Comparison of ENCODE assay signal across 26 cellular contexts in the genomic region with DNA sequence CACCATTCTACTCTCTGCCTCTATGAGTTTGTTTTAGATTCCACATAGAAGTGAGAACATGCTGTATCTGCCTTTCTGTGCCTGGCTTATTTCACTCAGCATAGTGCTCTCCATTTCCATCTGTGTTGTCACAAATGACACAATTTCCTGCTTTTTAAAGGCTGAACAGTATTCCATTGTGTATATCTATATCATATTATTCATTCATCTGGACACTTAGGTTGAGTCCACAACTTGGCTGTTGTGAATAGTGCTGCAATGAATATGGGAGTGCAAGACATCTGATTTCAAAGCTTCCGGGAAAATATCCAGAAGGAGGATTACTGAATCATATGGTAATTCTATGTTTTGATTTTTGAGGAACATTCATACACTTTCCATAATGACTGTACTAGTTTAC. TPM values are rescaled to one million over a fixed set of nuclear protein-coding genes. Genes with fewer than 3 reads are reported as not detected.
DNase-seq lines count a peak whose midpoint lies in the region; ATAC-seq and TF ChIP-seq lines count a peak whose summit lies in the region.
"Had no signal": no experiment of that assay in that cellular context is flagged by ENCODE, and none has a peak within 500 bp of the region (broad histone marks: within the 10 kb centered on the region; RNA-seq: fewer than 3 reads in every experiment).

No MANE protein-coding gene starts in this region.

- H3K27me3 ChIP-seq in MG63 (no peaks in the 10 kb centered on the region), dorsolateral prefrontal cortex (no peaks in the 10 kb centered on the region), ascending aorta (no peaks in the 10 kb centered on the region)
- H3K27me3 ChIP-seq: spleen, vagina had no signal

- DNase-seq in Ammon's horn (ENCODE audit: low spot score) (peak; percentile 5), MG63 (peak; percentile 23), dorsolateral prefrontal cortex (no peak), memory B cell (ENCODE audit: low spot score in 2 of 2) (no peak), LoVo (ENCODE audit: low spot score) (no peak), ascending aorta (ENCODE audit: low spot score in 2 of 2) (no peak), AG08396 (ENCODE audit: low spot score) (no peak)
- DNase-seq: activated CD4-positive, alpha-beta T cell treated with anti-CD3 and anti-CD28 coated beads for 48 hours; activated gamma-delta T cell treated with Interleukin-2 at 50 U/mL for 16 hours; anterior cingulate cortex; CD8-positive, alpha-beta memory T cell; DND-41; mucosa of descending colon; NCI-H187 treated with DMSO at 0.1 percent for 48 hours; NCI-H345; NK-92 treated with Interleukin-12 subunit alpha and Interleukin-12 subunit beta, amount 100 ng/mL, for 24 hours; psoas muscle; RPMI8226; spleen; stimulated activated CD4-positive, alpha-beta T cell treated with anti-CD3 and anti-CD28 coated beads, Interleukin-4, amount 100 ng/mL, for 4 hours; substantia nigra had no signal

- peak overlapping the region; percentile 20 for H3K27ac Mint-ChIP-seq in memory B cell

- H3K4me3 Mint-ChIP-seq in memory B cell, result no peak overlapping the region
- H3K4me3 Mint-ChIP-seq: CD8-positive, alpha-beta memory T cell; neural crest cell had no signal

- H3K4me1 Mint-ChIP-seq in memory B cell, result peaks cover 9% of the 10 kb centered on the region
- H3K4me1 Mint-ChIP-seq: neural crest cell had no signal

- H3K27me3 Mint-ChIP-seq in memory B cell, result no peaks in the 10 kb centered on the region
- H3K27me3 Mint-ChIP-seq: CD8-positive, alpha-beta memory T cell had no signal

- H3K4me3 ChIP-seq in MG63, result no peak overlapping the region
- H3K4me3 ChIP-seq in dorsolateral prefrontal cortex, result no peak overlapping the region
- no peak overlapping the region for H3K4me3 ChIP-seq in ascending aorta
- H3K4me3 ChIP-seq: K562, mucosa of descending colon, psoas muscle, spleen, vagina had no signal

- TF ChIP-seq CTCF in dorsolateral prefrontal cortex (IDR thresholded peaks at IDR 0.05 in 54 of 56, conservative IDR thresholded peaks at IDR 0.05 in 2 of 56; ENCODE audit: low read depth in 1 of 56, partially characterized antibody in 56 of 56) (no peak), ascending aorta (IDR thresholded peaks at IDR 0.05) (no peak)

- intact Hi-C loops in dorsolateral prefrontal cortex (cut with DNase I), result loop anchor here in 1 of 2 donors (10.0 kb wide), 1 partner anchor 404 kb away; no protein-coding TSS in a partner anchor
- intact Hi-C loops in ascending aorta (cut with DNase I), result no loop called here

- H3K9me3 ChIP-seq in MG63 (no peaks in the 10 kb centered on the region), ascending aorta (no peaks in the 10 kb centered on the region)
- H3K9me3 ChIP-seq: mucosa of descending colon, psoas muscle, spleen, vagina had no signal

- ATAC-seq in memory B cell (ENCODE audit: low read depth) (no peak), GM19467 (IDR thresholded peaks at IDR 0.05; ENCODE audit: unreplicated experiment) (no peak)
- ATAC-seq: K562, left lobe of liver, mucosa of descending colon, psoas muscle had no signal

- no peaks in the 10 kb centered on the region for H3K4me1 ChIP-seq in ascending aorta
- H3K4me1 ChIP-seq: vagina had no signal

- H3K9me3 Mint-ChIP-seq in memory B cell, result no peaks in the 10 kb centered on the region
- H3K9me3 Mint-ChIP-seq: CD8-positive, alpha-beta memory T cell; neural crest cell had no signal

- H3K36me3 Mint-ChIP-seq in memory B cell, result peaks cover 7% of the 10 kb centered on the region

- H3K27ac ChIP-seq in dorsolateral prefrontal cortex, result peak overlapping the region in 40 of 59 donors; percentile 2 to 75 (median 44)
- no peak overlapping the region for H3K27ac ChIP-seq in ascending aorta
- H3K27ac ChIP-seq: psoas muscle, spleen, vagina had no signal

- H3K36me3 ChIP-seq in MG63 (peaks cover 23% of the 10 kb centered on the region; the same call in 1 of the 2 replicates), ascending aorta (peaks cover 26 to 47% of the 10 kb centered on the region in 2 donors)

RNA-seq across cellular contexts. Expression of a gene that starts 20.1 kb away (rescaled TPM):
- total RNA-seq in MG63 (2014; rRNA removed; shearing (Covaris generic); ENCODE audit: low replicate concordance), result 29.4 and 32.0 TPM in 2 replicates
- 10 to 100 TPM in 115 of 120 experiments, 1 to 10 TPM in 5; 7.4 to 30.1 (median 16.4) TPM for total RNA-seq in dorsolateral prefrontal cortex
- 0.53 TPM for total RNA-seq in ascending aorta

RNA-seq across cellular contexts. Expression of a gene that starts 33.0 kb away (rescaled TPM):
- total RNA-seq in MG63 (2014; rRNA removed; shearing (Covaris generic); ENCODE audit: low replicate concordance), result 7.8 and 126 TPM in 2 replicates
- 10 to 100 TPM; 45.4 to 86.9 (median 65.7) TPM for total RNA-seq in dorsolateral prefrontal cortex
- 20.0 TPM for total RNA-seq in ascending aorta

RNA-seq across cellular contexts. Expression of a gene that starts 33.7 kb away (rescaled TPM):
- 7.7 and 10.5 TPM in 2 replicates for total RNA-seq in MG63 (2014; rRNA removed; shearing (Covaris generic); ENCODE audit: low replicate concordance)
- 100 to 1,000 TPM in 91 of 120 experiments, 10 to 100 TPM in 29; 55.2 to 156 (median 114) TPM for total RNA-seq in dorsolateral prefrontal cortex
- total RNA-seq in ascending aorta, result 95.0 TPM

Comparison
In these comparisons a context has a peak if more than half of its experiments do, and no peak if none do; other contexts are left out.
1. DNase-seq: peak in Ammon's horn (single experiment) and MG63 (single experiment); none in dorsolateral prefrontal cortex (0 of 10), memory B cell (0 of 2), LoVo (single experiment), ascending aorta (0 of 2) and AG08396 (single experiment).
2. H3K27ac ChIP-seq: peak in dorsolateral prefrontal cortex (40 of 59); none in ascending aorta (0 of 2).